8 cellular contexts compared by ENCODE assay signal in genomic region chr1:33036051-33036525, GRCh38. TPM values are rescaled to one million over a fixed set of nuclear protein-coding genes. Genes with fewer than 3 reads are reported as not detected.
DNase-seq lines count a peak whose midpoint lies in the region; ATAC-seq and TF ChIP-seq lines count a peak whose summit lies in the region.

No MANE protein-coding gene starts in this region.

- H3K27me3 ChIP-seq in PC-3 (ENCODE audit: low read length) (no peaks in the 10 kb centered on the region), mesenchymal stem cell (ENCODE audit: control insufficient read depth in 1 of 2, insufficient read depth in 1 of 2, low read length in 2 of 2) (no peaks in the 10 kb centered on the region), uterus (no peaks in the 10 kb centered on the region)

- no peak overlapping the region for H2BK120ac ChIP-seq in mesenchymal stem cell (ENCODE audit: low read depth, low read length)

- H2BK5ac ChIP-seq in mesenchymal stem cell (ENCODE audit: low read depth, low read length, poor library complexity, severe bottlenecking): no peak overlapping the region

- no peaks in the 10 kb centered on the region for H3F3A ChIP-seq in PC-3 (ENCODE audit: low read length, unreplicated experiment)

- POLR2A ChIA-PET in PC-3 (lab: Charles Lee; ENCODE audit: unreplicated experiment): no interaction called here

- H3K36me3 Mint-ChIP-seq in activated CD4-positive, alpha-beta T cell treated with anti-CD3 and anti-CD28 coated beads, Interleukin-2, amount 10 ng/mL, durations not matched to agents 24 days and 14 days (ENCODE audit: low read depth): peaks cover 45% of the 10 kb centered on the region

- H4K20me1 ChIP-seq in PC-3 (ENCODE audit: low read length): peaks cover 36% of the 10 kb centered on the region

- TF ChIP-seq CTCF in PC-3 (conservative IDR thresholded peaks at IDR 0.05; ENCODE audit: low read depth, low read length) (no peak), coronary artery (IDR thresholded peaks at IDR 0.05) (no peak), uterus (IDR thresholded peaks at IDR 0.05) (no peak)

- H3K79me1 ChIP-seq in mesenchymal stem cell (replicated peaks; ENCODE audit: low read length, poor library complexity, severe bottlenecking): peaks cover 10% of the 10 kb centered on the region

- no peak overlapping the region for H2AK5ac ChIP-seq in mesenchymal stem cell (ENCODE audit: low read length, severe bottlenecking)

- H3K9me3 ChIP-seq in PC-3 (ENCODE audit: low read length) (no peaks in the 10 kb centered on the region), mesenchymal stem cell (ENCODE audit: control insufficient read depth, low read length) (no peaks in the 10 kb centered on the region), uterus (no peaks in the 10 kb centered on the region)

- H4K91ac ChIP-seq in mesenchymal stem cell (ENCODE audit: low read length): no peak overlapping the region

- H2AFZ ChIP-seq in PC-3 (ENCODE audit: low read length) (peak overlapping the region; percentile 44), mesenchymal stem cell (ENCODE audit: low read depth, low read length) (no peak overlapping the region)

- CTCF ChIA-PET in PC-3 (lab: Charles Lee): no interaction called here

- H3K14ac ChIP-seq in mesenchymal stem cell (ENCODE audit: low read length in 2 of 2): peak overlapping the region in 1 of 2 experiments; percentile 78

- H3K27ac Mint-ChIP-seq in activated CD4-positive, alpha-beta T cell treated with anti-CD3 and anti-CD28 coated beads, Interleukin-2, amount 10 ng/mL, durations not matched to agents 24 days and 14 days: peak overlapping the region; percentile 94

- H3K4ac ChIP-seq in mesenchymal stem cell (ENCODE audit: low read depth in 1 of 2, low read length in 2 of 2): peak overlapping the region in 1 of 2 experiments; percentile 37

- H3K4me1 Mint-ChIP-seq in activated CD4-positive, alpha-beta T cell treated with anti-CD3 and anti-CD28 coated beads, Interleukin-2, amount 10 ng/mL, durations not matched to agents 24 days and 14 days: peaks cover 50% of the 10 kb centered on the region

- no peak overlapping the region for H2BK15ac ChIP-seq in mesenchymal stem cell (ENCODE audit: low read depth, poor library complexity, severe bottlenecking)

- H3K79me2 ChIP-seq in PC-3 (ENCODE audit: low read length): peaks cover 56% of the 10 kb centered on the region

- H3K4me1 ChIP-seq in PC-3 (ENCODE audit: insufficient read depth, low read length) (peaks cover 28% of the 10 kb centered on the region), mesenchymal stem cell (ENCODE audit: control insufficient read depth, insufficient read depth, low read depth, low read length) (peaks cover 8% of the 10 kb centered on the region), uterus (peaks cover 0 to 4% of the 10 kb centered on the region in 2 donors)

- H3K9ac ChIP-seq in PC-3 (ENCODE audit: low read length): peak overlapping the region; percentile 97
- H3K9ac ChIP-seq in mesenchymal stem cell (ENCODE audit: low read length): peak overlapping the region; percentile 90

- no peak overlapping the region for H4K8ac ChIP-seq in mesenchymal stem cell (ENCODE audit: low read length)

- no peak overlapping the region for H2BK12ac ChIP-seq in mesenchymal stem cell (ENCODE audit: low read length in 2 of 2)

- ATAC-seq in PC-3 (peak; percentile 14), GM18867 (IDR thresholded peaks at IDR 0.05; ENCODE audit: unreplicated experiment) (no peak)

- intact Hi-C loops in activated CD4-positive, alpha-beta T cell treated with anti-CD3 and anti-CD28 coated beads, Interleukin-2, amount 10 ng/mL, durations not matched to agents 24 days and 14 days (cut with micrococcal nuclease): loop anchor here (1.0 to 5.0 kb wide), 6 partner anchors 11 to 219 kb away; partner anchors contain the start of genes RNF19B, S100PBP and YARS1
- intact Hi-C loops in PC-3 (cut with micrococcal nuclease): loop anchor here (2.0 kb wide), 1 partner anchor 15 kb away; no protein-coding TSS in a partner anchor
- intact Hi-C loops in uterus (cut with DNase I; ENCODE audit: low total_unique reads): loop anchor here (10.0 kb wide), 1 partner anchor 101 kb away; no protein-coding TSS in a partner anchor

- H3K18ac ChIP-seq in mesenchymal stem cell (ENCODE audit: low read depth in 1 of 2, low read length in 2 of 2): peak overlapping the region in 1 of 2 experiments; percentile 14

- H3K9me2 ChIP-seq in PC-3 (replicated peaks; ENCODE audit: low read length): no peaks in the 10 kb centered on the region

- H3K27me3 Mint-ChIP-seq in activated CD4-positive, alpha-beta T cell treated with anti-CD3 and anti-CD28 coated beads, Interleukin-2, amount 10 ng/mL, durations not matched to agents 24 days and 14 days: no peaks in the 10 kb centered on the region

- H3K4me2 ChIP-seq in PC-3 (ENCODE audit: low read length) (peak overlapping the region; percentile 95), mesenchymal stem cell (ENCODE audit: low read length, poor library complexity, severe bottlenecking) (peak overlapping the region; percentile 74)

- BruUV-seq in PC-3 (replicated peaks; lab: Mats Ljungman, UMichigan): TSS peak; percentile 54

- H3K36me3 ChIP-seq in PC-3 (ENCODE audit: low read depth, low read length): peaks cover 24% of the 10 kb centered on the region
- peaks cover 0 to 16% of the 10 kb centered on the region in 2 experiments for H3K36me3 ChIP-seq in mesenchymal stem cell (ENCODE audit: control insufficient read depth in 1 of 2, insufficient read depth in 2 of 2, low read depth in 1 of 2, low read length in 2 of 2)
- no peaks in the 10 kb centered on the region for H3K36me3 ChIP-seq in uterus

- no peak overlapping the region for H3K23ac ChIP-seq in mesenchymal stem cell (ENCODE audit: low read length in 2 of 2)

- no peak for TF ChIP-seq POLR2A in uterus (IDR thresholded peaks at IDR 0.05)

- DNase-seq in activated CD4-positive, alpha-beta T cell treated with anti-CD3 and anti-CD28 coated beads, Interleukin-2, amount 10 ng/mL, durations not matched to agents 24 days and 14 days: peak; percentile 67
- DNase-seq in activated CD4-positive, alpha-beta T cell treated with anti-CD3 and anti-CD28 coated beads for 1 hour: no peak
- peak; percentile 23 for DNase-seq in PC-3
- DNase-seq in coronary artery (ENCODE audit: low spot score): no peak
- DNase-seq in mesenchymal stem cell: peak; percentile 58
- DNase-seq in uterus: no peak
- no peak for DNase-seq in C1 segment of cervical spinal cord (lab: John Stamatoyannopoulos, UW)

- peak overlapping the region; percentile 91 for H3K4me3 ChIP-seq in PC-3 (ENCODE audit: low read length)
- H3K4me3 ChIP-seq in coronary artery: peak overlapping the region; percentile 92
- peak overlapping the region; percentile 73 to 95 for H3K4me3 ChIP-seq in mesenchymal stem cell (ENCODE audit: insufficient read depth in 1 of 2, low read depth in 1 of 2, low read length in 2 of 2)
- H3K4me3 ChIP-seq in uterus: peak overlapping the region; percentile 80 to 96

- peaks cover 8% of the 10 kb centered on the region for H3K9me3 Mint-ChIP-seq in activated CD4-positive, alpha-beta T cell treated with anti-CD3 and anti-CD28 coated beads, Interleukin-2, amount 10 ng/mL, durations not matched to agents 24 days and 14 days

- H3K27ac ChIP-seq in PC-3 (ENCODE audit: low read length) (peak overlapping the region; percentile 66), coronary artery (peak overlapping the region; percentile 51 to 75), mesenchymal stem cell (ENCODE audit: low read length, poor library complexity, severe bottlenecking) (no peak overlapping the region), uterus (peak overlapping the region; percentile 74 to 80)

- 17% methylated on average over 5 of the region's 5 CpGs for WGBS in mesenchymal stem cell

- H3K4me3 Mint-ChIP-seq in activated CD4-positive, alpha-beta T cell treated with anti-CD3 and anti-CD28 coated beads, Interleukin-2, amount 10 ng/mL, durations not matched to agents 24 days and 14 days: peak overlapping the region; percentile 90

RNA-seq across cellular contexts. Expression of gene AK2, which starts 0.6 kb away (rescaled TPM):
- 424 and 429 TPM in 2 replicates for total RNA-seq in activated CD4-positive, alpha-beta T cell treated with anti-CD3 and anti-CD28 coated beads, Interleukin-2, amount 10 ng/mL, durations not matched to agents 24 days and 14 days
- total RNA-seq in PC-3 (2014; rRNA removed): 213 and 236 TPM in 2 replicates
- 81.3 TPM for polyA plus RNA-seq in mesenchymal stem cell (2013, experiment 1 of 2)
- 82.4 TPM for polyA plus RNA-seq in mesenchymal stem cell (2013, experiment 2 of 2)
- 100 to 1,000 TPM in 2 of 4 donors, 10 to 100 TPM in 2; 47.6 to 126 (median 89.2) TPM for total RNA-seq in uterus

RNA-seq across cellular contexts. Expression of gene AZIN2, which starts 44.9 kb away (rescaled TPM):
- total RNA-seq in activated CD4-positive, alpha-beta T cell treated with anti-CD3 and anti-CD28 coated beads, Interleukin-2, amount 10 ng/mL, durations not matched to agents 24 days and 14 days: 1.3 and 1.4 TPM in 2 replicates
- 2.2 and 3.3 TPM in 2 replicates for total RNA-seq in PC-3 (2014; rRNA removed)
- polyA plus RNA-seq in mesenchymal stem cell (2013, experiment 1 of 2): 4.2 TPM
- 3.2 TPM for polyA plus RNA-seq in mesenchymal stem cell (2013, experiment 2 of 2)
- total RNA-seq in uterus: 10 to 100 TPM in 2 of 4 donors, 1 to 10 TPM in 2; 1.2 to 16.1 (median 6.9) TPM

Comparison
In these comparisons a context has a peak if more than half of its experiments do, and no peak if none do; other contexts are left out.
1. DNase-seq: peak in activated CD4-positive, alpha-beta T cell treated with anti-CD3 and anti-CD28 coated beads, Interleukin-2, amount 10 ng/mL, durations not matched to agents 24 days and 14 days (single experiment), PC-3 (single experiment) and mesenchymal stem cell (single experiment); none in activated CD4-positive, alpha-beta T cell treated with anti-CD3 and anti-CD28 coated beads for 1 hour (single experiment), coronary artery (single experiment), uterus (0 of 2) and C1 segment of cervical spinal cord (0 of 14).
2. Peak in every context shown above with its lines, with median percentiles within 50 percentile points of each other: H3K4me3 ChIP-seq.